ENCODE assay signal across 1 cellular context in genomic region chr12:12721251-12721689, GRCh38.
TF ChIP-seq lines count a peak whose summit lies in the region.

No MANE protein-coding gene starts in this region.

TF ChIP-seq in HEK293, 187 proteins besides CTCF, POLR2A, EP300 and RAD21 (continued from another document and continues in another):
- TF ChIP-seq KLF7 (tag by site-specific recombination; IDR thresholded peaks at IDR 0.05; ENCODE audit: borderline replicate concordance) (no peak), ZNF202 (tag by site-specific recombination; IDR thresholded peaks at IDR 0.05; ENCODE audit: borderline replicate concordance) (no peak), YY2 (tag by site-specific recombination; IDR thresholded peaks at IDR 0.05) (no peak), IKZF3 (tag by site-specific recombination; IDR thresholded peaks at IDR 0.05) (peak; percentile 38), REPIN1 (tag by site-specific recombination; IDR thresholded peaks at IDR 0.05; ENCODE audit: low read depth) (no peak), ZNF362 (tag by site-specific recombination; IDR thresholded peaks at IDR 0.05) (no peak), ZNF433 (tag by site-specific recombination; IDR thresholded peaks at IDR 0.05; ENCODE audit: low read depth) (no peak), PRDM10 (tag by site-specific recombination; IDR thresholded peaks at IDR 0.05) (peak; percentile 85), ZNF596 (tag by site-specific recombination; IDR thresholded peaks at IDR 0.05) (0 out of 2 replicates have a peak, but pooled peaks have one; percentile 62), ZNF843 (tag by site-specific recombination; IDR thresholded peaks at IDR 0.05) (0 out of 2 replicates have a peak, but pooled peaks have one; percentile 32), HOXC10 (CRISPR knock-in tag; IDR thresholded peaks at IDR 0.05) (no peak), PRDM4 (tag by site-specific recombination; IDR thresholded peaks at IDR 0.05) (0 out of 2 replicates have a peak, but pooled peaks have one; percentile 23), ZNF404 (tag by site-specific recombination; IDR thresholded peaks at IDR 0.05) (no peak), ZNF768 (tag by site-specific recombination; IDR thresholded peaks at IDR 0.05) (no peak), GFI1B (tag by site-specific recombination; IDR thresholded peaks at IDR 0.05) (peak; percentile 38; the same call in 1 of the 2 replicates), ZSCAN5A (tag by site-specific recombination; IDR thresholded peaks at IDR 0.05) (no peak), ZNF19 (tag by site-specific recombination; IDR thresholded peaks at IDR 0.05; ENCODE audit: low read depth) (no peak), ZNF26 (tag by site-specific recombination; IDR thresholded peaks at IDR 0.05) (no peak), GLI4 (tag by site-specific recombination; IDR thresholded peaks at IDR 0.05) (no peak), KLF17 (tag by site-specific recombination; IDR thresholded peaks at IDR 0.05) (peak; percentile 47; the same call in 1 of the 2 replicates), YY1 (tag by site-specific recombination; IDR thresholded peaks at IDR 0.05) (no peak), KLF10 (tag by site-specific recombination; IDR thresholded peaks at IDR 0.05) (peak; percentile 66), ZBTB20 (tag by site-specific recombination; IDR thresholded peaks at IDR 0.05) (no peak), GLI2 (tag by site-specific recombination; IDR thresholded peaks at IDR 0.05; ENCODE audit: borderline replicate concordance, low read depth) (no peak), ZBTB48 (tag by site-specific recombination; IDR thresholded peaks at IDR 0.05) (no peak), FEZF1 (tag by site-specific recombination; IDR thresholded peaks at IDR 0.05) (0 out of 2 replicates have a peak, but pooled peaks have one; percentile 12), OVOL3 (tag by site-specific recombination; IDR thresholded peaks at IDR 0.05) (0 out of 2 replicates have a peak, but pooled peaks have one; percentile 33), ZNF302 (tag by site-specific recombination; IDR thresholded peaks at IDR 0.05; ENCODE audit: low read depth) (no peak), ZSCAN30 (tag by site-specific recombination; IDR thresholded peaks at IDR 0.05) (0 out of 2 replicates have a peak, but pooled peaks have one; percentile 9), PRDM2 (tag by site-specific recombination; IDR thresholded peaks at IDR 0.05; ENCODE audit: borderline replicate concordance) (no peak), ZXDB (tag by site-specific recombination; IDR thresholded peaks at IDR 0.05) (peak; percentile 51), ZSCAN16 (tag by site-specific recombination; IDR thresholded peaks at IDR 0.05) (no peak), ZNF112 (tag by site-specific recombination; IDR thresholded peaks at IDR 0.05) (no peak), ZBTB7A (tag by site-specific recombination; IDR thresholded peaks at IDR 0.05; ENCODE audit: low read depth) (no peak), BCL6B (tag by site-specific recombination; IDR thresholded peaks at IDR 0.05) (0 out of 2 replicates have a peak, but pooled peaks have one; percentile 53), ZNF223 (tag by site-specific recombination; IDR thresholded peaks at IDR 0.05) (no peak), ZNF692 (tag by site-specific recombination; IDR thresholded peaks at IDR 0.05) (0 out of 2 replicates have a peak, but pooled peaks have one; percentile 39), ZNF184 (tag by site-specific recombination; IDR thresholded peaks at IDR 0.05) (no peak)
